Comparison of ENCODE assay signal across 11 cellular contexts in the genomic region with DNA sequence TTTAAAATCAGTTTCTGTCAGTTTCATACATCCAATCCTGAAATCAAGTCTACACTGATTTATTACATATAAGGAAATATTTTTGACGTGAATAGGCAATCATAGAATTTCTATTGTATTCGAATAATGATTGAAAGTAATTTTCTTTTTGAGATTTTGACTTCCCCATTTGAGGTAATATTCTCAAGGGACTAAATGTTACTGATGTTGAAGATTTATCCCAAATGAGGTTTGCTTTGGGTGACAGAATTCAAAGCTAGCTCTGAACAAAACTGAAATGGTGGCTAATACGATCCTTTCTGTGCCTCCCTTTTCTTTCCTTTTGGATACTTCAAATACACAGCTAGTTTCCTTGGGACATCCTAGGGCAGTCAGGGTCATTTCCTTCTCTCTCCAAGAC. TPM values are rescaled to one million over a fixed set of nuclear protein-coding genes. Genes with fewer than 3 reads are reported as not detected.
DNase-seq lines count a peak whose midpoint lies in the region; ATAC-seq and TF ChIP-seq lines count a peak whose summit lies in the region.
"Had no signal": no experiment of that assay in that cellular context is flagged by ENCODE, and none has a peak within 500 bp of the region (broad histone marks: within the 10 kb centered on the region; RNA-seq: fewer than 3 reads in every experiment).

No MANE protein-coding gene starts in this region.

- H3K36me3 ChIP-seq in heart right ventricle, result peaks cover 0 to 4% (median 0%) of the 10 kb centered on the region in 9 donors
- H3K36me3 ChIP-seq in vagina, result no peaks in the 10 kb centered on the region

- no peak for TF ChIP-seq CTCF in heart right ventricle (IDR thresholded peaks at IDR 0.05)
- no peak for TF ChIP-seq CTCF in endothelial cell (IDR thresholded peaks at IDR 0.05; ENCODE audit: unreplicated experiment)
- no peak for TF ChIP-seq CTCF in osteocyte (IDR thresholded peaks at IDR 0.05)
- no peak for TF ChIP-seq CTCF in vagina (IDR thresholded peaks at IDR 0.05)

- no peak for TF ChIP-seq POLR2A in vagina (IDR thresholded peaks at IDR 0.05)

- H3K27ac Mint-ChIP-seq in endothelial cell (ENCODE audit: unreplicated experiment), result peak overlapping the region; percentile 11
- H3K27ac Mint-ChIP-seq in osteocyte (ENCODE audit: unreplicated experiment), result peak overlapping the region; percentile 84
- H3K27ac Mint-ChIP-seq in activated T-helper 1 cell treated with anti-CD3 and anti-CD28 coated beads, Interleukin-12 subunit alpha, Interleukin-12 subunit beta, Interleukin-2, Interleukin-4 antibody, amounts not matched to agents 30 ng/mL and 10 ng/mL and 1 ng/mL, durations not matched to agents 14 hours and 24 hours and 36 hours, result no peak overlapping the region
- H3K27ac Mint-ChIP-seq: activated CD4-positive, alpha-beta T cell treated with anti-CD3 and anti-CD28 coated beads, Interleukin-2, amount 10 ng/mL, durations not matched to agents 7 days and 5 days; stimulated activated naive CD8-positive, alpha-beta T cell treated with anti-CD3 and anti-CD28 coated beads, Interleukin-15, amount 100 ng/mL, for 72 hours had no signal

- H3K27me3 ChIP-seq in heart right ventricle, result no peaks in the 10 kb centered on the region
- H3K27me3 ChIP-seq in vagina, result no peaks in the 10 kb centered on the region

- DNase-seq in heart right ventricle (no peak), left cardiac atrium (no peak), endothelial cell (ENCODE audit: low spot score) (no peak), osteocyte (ENCODE audit: extremely low spot score, unreplicated experiment) (no peak), vagina (ENCODE audit: extremely low spot score in 2 of 2) (no peak)
- DNase-seq in stimulated activated CD4-positive, alpha-beta T cell treated with anti-CD3 and anti-CD28 coated beads, Interleukin-15, amount 100 ng/mL, for 24 hours, result no peak
- no peak for DNase-seq in activated T-helper 1 cell treated with anti-CD3 and anti-CD28 coated beads, Interleukin-12 subunit alpha, Interleukin-12 subunit beta, Interleukin-2, Interleukin-4 antibody, amounts not matched to agents 30 ng/mL and 10 ng/mL and 1 ng/mL, durations not matched to agents 14 hours and 24 hours and 36 hours (ENCODE audit: low spot score)
- DNase-seq: activated CD4-positive, alpha-beta T cell treated with anti-CD3 and anti-CD28 coated beads, Interleukin-2, amount 10 ng/mL, durations not matched to agents 7 days and 5 days; stimulated activated naive CD8-positive, alpha-beta T cell treated with anti-CD3 and anti-CD28 coated beads, Interleukin-15, amount 100 ng/mL, for 72 hours had no signal

- intact Hi-C loops in heart right ventricle (cut with DNase I) (loop anchor here in 2 of 10 donors (1.0 to 2.0 kb wide), 2 partner anchors 28 to 29 kb away; no protein-coding TSS in a partner anchor), left cardiac atrium (cut with DNase I) (no loop called here), vagina (cut with DNase I) (no loop called here)
- intact Hi-C loops in activated T-helper 1 cell treated with anti-CD3 and anti-CD28 coated beads, Interleukin-12 subunit alpha, Interleukin-12 subunit beta, Interleukin-2, Interleukin-4 antibody, amounts not matched to agents 30 ng/mL and 10 ng/mL and 1 ng/mL, durations not matched to agents 14 hours and 24 hours and 36 hours (cut with micrococcal nuclease), result no loop called here

- ATAC-seq in heart right ventricle (no peak), left cardiac atrium (no peak), HG02884 (IDR thresholded peaks at IDR 0.05; ENCODE audit: unreplicated experiment) (no peak)
- ATAC-seq: stimulated activated naive CD8-positive, alpha-beta T cell treated with anti-CD3 and anti-CD28 coated beads, Interleukin-15, amount 100 ng/mL, for 72 hours had no signal

- H3K4me1 ChIP-seq in heart right ventricle, result peaks cover 2 to 52% (median 37%) of the 10 kb centered on the region in 9 donors
- H3K4me1 ChIP-seq in vagina, result peaks cover 24% of the 10 kb centered on the region

- H3K9me3 Mint-ChIP-seq in endothelial cell (ENCODE audit: unreplicated experiment), result no peaks in the 10 kb centered on the region
- no peaks in the 10 kb centered on the region for H3K9me3 Mint-ChIP-seq in osteocyte (ENCODE audit: unreplicated experiment)
- H3K9me3 Mint-ChIP-seq in activated T-helper 1 cell treated with anti-CD3 and anti-CD28 coated beads, Interleukin-12 subunit alpha, Interleukin-12 subunit beta, Interleukin-2, Interleukin-4 antibody, amounts not matched to agents 30 ng/mL and 10 ng/mL and 1 ng/mL, durations not matched to agents 14 hours and 24 hours and 36 hours, result no peaks in the 10 kb centered on the region
- H3K9me3 Mint-ChIP-seq: activated CD4-positive, alpha-beta T cell treated with anti-CD3 and anti-CD28 coated beads, Interleukin-2, amount 10 ng/mL, durations not matched to agents 7 days and 5 days; brain; stimulated activated naive CD8-positive, alpha-beta T cell treated with anti-CD3 and anti-CD28 coated beads, Interleukin-15, amount 100 ng/mL, for 72 hours had no signal

- peak overlapping the region; percentile 76 to 94 (median 88) for H3K27ac ChIP-seq in heart right ventricle
- peak overlapping the region; percentile 52 for H3K27ac ChIP-seq in vagina

- H3K9me3 ChIP-seq in heart right ventricle (no peaks in the 10 kb centered on the region), vagina (no peaks in the 10 kb centered on the region)

- H3K4me1 Mint-ChIP-seq in endothelial cell (ENCODE audit: unreplicated experiment) (peaks cover 19% of the 10 kb centered on the region), osteocyte (ENCODE audit: unreplicated experiment) (peaks cover 20% of the 10 kb centered on the region)
- H3K4me1 Mint-ChIP-seq in activated T-helper 1 cell treated with anti-CD3 and anti-CD28 coated beads, Interleukin-12 subunit alpha, Interleukin-12 subunit beta, Interleukin-2, Interleukin-4 antibody, amounts not matched to agents 30 ng/mL and 10 ng/mL and 1 ng/mL, durations not matched to agents 14 hours and 24 hours and 36 hours (ENCODE audit: low read depth), result peaks cover 20% of the 10 kb centered on the region

- H3K4me3 Mint-ChIP-seq in endothelial cell (ENCODE audit: unreplicated experiment) (no peak overlapping the region), osteocyte (ENCODE audit: unreplicated experiment) (no peak overlapping the region)
- H3K4me3 Mint-ChIP-seq in activated T-helper 1 cell treated with anti-CD3 and anti-CD28 coated beads, Interleukin-12 subunit alpha, Interleukin-12 subunit beta, Interleukin-2, Interleukin-4 antibody, amounts not matched to agents 30 ng/mL and 10 ng/mL and 1 ng/mL, durations not matched to agents 14 hours and 24 hours and 36 hours, result no peak overlapping the region
- H3K4me3 Mint-ChIP-seq: activated CD4-positive, alpha-beta T cell treated with anti-CD3 and anti-CD28 coated beads, Interleukin-2, amount 10 ng/mL, durations not matched to agents 7 days and 5 days; stimulated activated naive CD8-positive, alpha-beta T cell treated with anti-CD3 and anti-CD28 coated beads, Interleukin-15, amount 100 ng/mL, for 72 hours had no signal

- 69 to 75% methylated on average over 3 of the region's 3 CpGs for WGBS in heart right ventricle, 2 donors

- H3K36me3 Mint-ChIP-seq in endothelial cell (ENCODE audit: low read depth, unreplicated experiment) (no peaks in the 10 kb centered on the region), osteocyte (ENCODE audit: unreplicated experiment) (no peaks in the 10 kb centered on the region)
- no peaks in the 10 kb centered on the region for H3K36me3 Mint-ChIP-seq in activated T-helper 1 cell treated with anti-CD3 and anti-CD28 coated beads, Interleukin-12 subunit alpha, Interleukin-12 subunit beta, Interleukin-2, Interleukin-4 antibody, amounts not matched to agents 30 ng/mL and 10 ng/mL and 1 ng/mL, durations not matched to agents 14 hours and 24 hours and 36 hours (ENCODE audit: low read depth)
- H3K36me3 Mint-ChIP-seq: brain had no signal

- no peaks in the 10 kb centered on the region for H3K27me3 Mint-ChIP-seq in endothelial cell (ENCODE audit: unreplicated experiment)
- H3K27me3 Mint-ChIP-seq in osteocyte (ENCODE audit: unreplicated experiment), result no peaks in the 10 kb centered on the region
- H3K27me3 Mint-ChIP-seq in activated T-helper 1 cell treated with anti-CD3 and anti-CD28 coated beads, Interleukin-12 subunit alpha, Interleukin-12 subunit beta, Interleukin-2, Interleukin-4 antibody, amounts not matched to agents 30 ng/mL and 10 ng/mL and 1 ng/mL, durations not matched to agents 14 hours and 24 hours and 36 hours (ENCODE audit: insufficient read depth), result no peaks in the 10 kb centered on the region
- H3K27me3 Mint-ChIP-seq: activated CD4-positive, alpha-beta T cell treated with anti-CD3 and anti-CD28 coated beads, Interleukin-2, amount 10 ng/mL, durations not matched to agents 7 days and 5 days; brain; stimulated activated naive CD8-positive, alpha-beta T cell treated with anti-CD3 and anti-CD28 coated beads, Interleukin-15, amount 100 ng/mL, for 72 hours had no signal

- peak overlapping the region in 1 of 10 donors; percentile 14 for H3K4me3 ChIP-seq in heart right ventricle
- no peak overlapping the region for H3K4me3 ChIP-seq in vagina

RNA-seq across cellular contexts. Expression of a gene that starts 12.9 kb away (rescaled TPM):
- total RNA-seq in heart right ventricle (100 to 1,000 TPM; 438 to 594 (median 487) TPM), left cardiac atrium (100 to 1,000 TPM; 342 to 378 TPM), endothelial cell (ENCODE audit: unreplicated experiment) (192 TPM), osteocyte (199 and 203 TPM in 2 replicates), vagina (405 TPM)
- polyA plus RNA-seq in heart right ventricle, result 100 to 1,000 TPM; 324 to 372 TPM
- total RNA-seq in activated T-helper 1 cell treated with anti-CD3 and anti-CD28 coated beads, Interleukin-12 subunit alpha, Interleukin-12 subunit beta, Interleukin-2, Interleukin-4 antibody, amounts not matched to agents 30 ng/mL and 10 ng/mL and 1 ng/mL, durations not matched to agents 14 hours and 24 hours and 36 hours, result 408 and 425 TPM in 2 replicates

RNA-seq across cellular contexts. Expression of a gene that starts 35.7 kb away (rescaled TPM):
- 10 to 100 TPM; 26.7 to 35.4 (median 29.7) TPM for total RNA-seq in heart right ventricle
- polyA plus RNA-seq in heart right ventricle, result 10 to 100 TPM; 15.9 to 24.0 TPM
- total RNA-seq in left cardiac atrium, result 10 to 100 TPM; 23.3 to 28.3 TPM
- total RNA-seq in endothelial cell (ENCODE audit: unreplicated experiment), result 61.9 TPM
- total RNA-seq in osteocyte, result 42.2 and 42.6 TPM in 2 replicates
- 16.2 TPM for total RNA-seq in vagina
- total RNA-seq in activated T-helper 1 cell treated with anti-CD3 and anti-CD28 coated beads, Interleukin-12 subunit alpha, Interleukin-12 subunit beta, Interleukin-2, Interleukin-4 antibody, amounts not matched to agents 30 ng/mL and 10 ng/mL and 1 ng/mL, durations not matched to agents 14 hours and 24 hours and 36 hours, result 72.3 and 75.4 TPM in 2 replicates

RNA-seq across cellular contexts. Expression of a gene that starts 52.8 kb away (rescaled TPM):
- total RNA-seq in heart right ventricle (100 to 1,000 TPM in 4 of 10 donors, 10 to 100 TPM in 6; 79.5 to 113 (median 96.1) TPM), left cardiac atrium (100 to 1,000 TPM; 109 to 149 TPM), endothelial cell (ENCODE audit: unreplicated experiment) (149 TPM), osteocyte (249 and 258 TPM in 2 replicates), vagina (76.4 TPM)
- 100 to 1,000 TPM in 1 of 2 donors, 10 to 100 TPM in 1; 63.7 to 154 TPM for polyA plus RNA-seq in heart right ventricle
- 157 and 160 TPM in 2 replicates for total RNA-seq in activated T-helper 1 cell treated with anti-CD3 and anti-CD28 coated beads, Interleukin-12 subunit alpha, Interleukin-12 subunit beta, Interleukin-2, Interleukin-4 antibody, amounts not matched to agents 30 ng/mL and 10 ng/mL and 1 ng/mL, durations not matched to agents 14 hours and 24 hours and 36 hours
